ENCODE assay signal across 2 cellular contexts in genomic region chr13:75485286-75486062, GRCh38.
TF ChIP-seq lines count a peak whose summit lies in the region.

No MANE protein-coding gene starts in this region.

TF ChIP-seq in SK-N-SH, 30 proteins besides CTCF, POLR2A, EP300 and RAD21 (continued from another document):
- no peak for TF ChIP-seq RXRA (IDR thresholded peaks at IDR 0.05; ENCODE audit: borderline replicate concordance, low read depth)
- TF ChIP-seq NFIC (IDR thresholded peaks at IDR 0.05; ENCODE audit: borderline replicate concordance), result no peak
- TF ChIP-seq JUND (IDR thresholded peaks at IDR 0.05), result no peak
- no peak for TF ChIP-seq TCF12 (IDR thresholded peaks at IDR 0.05)
- TF ChIP-seq FOXJ3 (CRISPR knock-in tag; IDR thresholded peaks at IDR 0.05), result no peak
- TF ChIP-seq POLR2AphosphoS5 (IDR thresholded peaks at IDR 0.05; ENCODE audit: low read depth, low read length), result no peak

TF ChIP-seq in SK-N-SH treated with all-trans-retinoic acid at 6 μM for 48 hours, 23 proteins besides CTCF, POLR2A, EP300 and RAD21 (continued from another document):
- no peak for TF ChIP-seq PATZ1 (CRISPR knock-in tag; IDR thresholded peaks at IDR 0.05; ENCODE audit: borderline replicate concordance)
- TF ChIP-seq POU6F1 (CRISPR knock-in tag; IDR thresholded peaks at IDR 0.05; ENCODE audit: borderline replicate concordance, low read depth), result no peak
- TF ChIP-seq PPARA (CRISPR knock-in tag; IDR thresholded peaks at IDR 0.05; ENCODE audit: borderline replicate concordance), result no peak
- no peak for TF ChIP-seq BACH2 (CRISPR knock-in tag; IDR thresholded peaks at IDR 0.05; ENCODE audit: borderline replicate concordance)
- TF ChIP-seq TOX (CRISPR knock-in tag; IDR thresholded peaks at IDR 0.05; ENCODE audit: borderline replicate concordance), result no peak
- no peak for TF ChIP-seq SNAI2 (CRISPR knock-in tag; IDR thresholded peaks at IDR 0.05)
- TF ChIP-seq ESRRG (CRISPR knock-in tag; IDR thresholded peaks at IDR 0.05), result no peak
